ENCODE assay signal across 14 cellular contexts in the genomic region with DNA sequence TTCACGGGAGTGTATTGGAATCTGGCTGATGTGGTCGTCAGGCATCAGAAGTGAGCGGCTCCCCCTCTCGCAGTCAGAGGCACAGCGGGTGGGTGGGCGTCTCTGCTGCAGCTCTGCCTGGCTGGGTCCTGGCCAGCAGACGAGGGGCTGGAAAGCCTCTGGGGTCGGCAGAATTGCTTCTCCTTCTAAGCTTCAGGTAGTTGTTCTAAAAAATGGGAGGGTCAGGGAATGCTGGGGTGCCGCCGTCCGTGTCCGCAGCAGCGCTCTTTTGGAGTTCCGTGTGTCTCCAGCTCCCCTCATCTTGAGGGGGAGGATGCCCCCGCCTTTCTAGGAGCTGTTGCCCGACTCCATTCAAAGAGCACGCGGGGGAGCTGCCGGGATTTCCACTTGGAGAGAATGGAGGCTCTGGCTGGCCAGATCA.
DNase-seq lines count a peak whose midpoint lies in the region; ATAC-seq and TF ChIP-seq lines count a peak whose summit lies in the region.
"Had no signal": no experiment of that assay in that cellular context is flagged by ENCODE, and none has a peak within 500 bp of the region (broad histone marks: within the 10 kb centered on the region; RNA-seq: fewer than 3 reads in every experiment).

No MANE protein-coding gene starts in this region.

- H3K27ac Mint-ChIP-seq in T-helper 17 cell, result peak overlapping the region; percentile 24
- H3K27ac Mint-ChIP-seq in activated CD4-positive, alpha-beta T cell treated with anti-CD3 and anti-CD28 coated beads for 36 hours, result no peak overlapping the region

- no peaks in the 10 kb centered on the region for H3K36me3 Mint-ChIP-seq in T-helper 17 cell (ENCODE audit: low read depth)
- H3K36me3 Mint-ChIP-seq in activated CD4-positive, alpha-beta T cell treated with anti-CD3 and anti-CD28 coated beads for 36 hours (ENCODE audit: low read depth), result no peaks in the 10 kb centered on the region
- H3K36me3 Mint-ChIP-seq: CD4-positive, alpha-beta memory T cell had no signal

- H2BK15ac ChIP-seq in neuronal stem cell (ENCODE audit: low read length), result no peak overlapping the region

- no peaks in the 10 kb centered on the region for H3K9me3 Mint-ChIP-seq in activated CD4-positive, alpha-beta T cell treated with anti-CD3 and anti-CD28 coated beads for 36 hours (ENCODE audit: low read depth)
- H3K9me3 Mint-ChIP-seq: CD4-positive, alpha-beta memory T cell had no signal

- peaks cover 4 to 33% of the 10 kb centered on the region in 2 donors for H3K36me3 ChIP-seq in neuronal stem cell (replicated peaks in 1 of 2; ENCODE audit: control insufficient read depth in 2 of 2, insufficient read depth in 2 of 2, low read length in 2 of 2)
- no peaks in the 10 kb centered on the region for H3K36me3 ChIP-seq in transverse colon

- H2BK5ac ChIP-seq in neuronal stem cell (ENCODE audit: low read length), result no peak overlapping the region

- no CpG with 5 or more reads among the region's 19 CpGs for WGBS in neuronal stem cell (ENCODE audit: extremely low coverage in 2 of 2, insufficient read length in 2 of 2, insufficient replicate concordance in 1 of 2), 2 donors
- WGBS in transverse colon (ENCODE audit: low coverage in 1 of 2), 2 donors, result 72% methylated on average over 19 of the region's 19 CpGs; no CpG with 5 or more reads in 1 of the 2 donors

- H2AK5ac ChIP-seq in neuronal stem cell (ENCODE audit: low read depth, low read length), result peak overlapping the region; percentile 53

- no peak overlapping the region for H2BK120ac ChIP-seq in neuronal stem cell (ENCODE audit: low read depth, low read length)

- POLR2A ChIA-PET in activated CD4-positive, alpha-beta T cell treated with anti-CD3 and anti-CD28 coated beads for 36 hours (lab: Charles Lee), result interaction anchor here (0.6 kb wide), 1 partner anchor 48 kb away, joined by 3 read pairs; no protein-coding TSS in a partner anchor

- TF ChIP-seq POLR2A in transverse colon (IDR thresholded peaks at IDR 0.05), result no peak

- no peak overlapping the region for H3K4ac ChIP-seq in neuronal stem cell (ENCODE audit: low read length)

- no peak overlapping the region for H3K9ac ChIP-seq in neuronal stem cell (ENCODE audit: low read depth, low read length, poor library complexity)

- H3K4me3 ChIP-seq in fibroblast of villous mesenchyme (ENCODE audit: low read depth, low read length) (peak overlapping the region; percentile 7), neuronal stem cell (ENCODE audit: low read length in 2 of 2) (peak overlapping the region in 1 of 2 donors; percentile 41), transverse colon (no peak overlapping the region)

- ATAC-seq in T-helper 17 cell, result no peak
- ATAC-seq in activated CD4-positive, alpha-beta T cell treated with anti-CD3 and anti-CD28 coated beads for 36 hours, result no peak
- no peak for ATAC-seq in HG02571 (IDR thresholded peaks at IDR 0.05; ENCODE audit: unreplicated experiment)

- no peak overlapping the region for H2AFZ ChIP-seq in neuronal stem cell (ENCODE audit: low read length)

- H3K27me3 Mint-ChIP-seq in T-helper 17 cell, result peaks cover 60% of the 10 kb centered on the region
- peaks cover 22% of the 10 kb centered on the region for H3K27me3 Mint-ChIP-seq in activated CD4-positive, alpha-beta T cell treated with anti-CD3 and anti-CD28 coated beads for 36 hours

- H3K23ac ChIP-seq in neuronal stem cell (ENCODE audit: low read depth, low read length, poor library complexity), result no peak overlapping the region

- H3K4me3 Mint-ChIP-seq in T-helper 17 cell, result peak overlapping the region; percentile 33
- H3K4me3 Mint-ChIP-seq in activated CD4-positive, alpha-beta T cell treated with anti-CD3 and anti-CD28 coated beads for 36 hours, result no peak overlapping the region

- H3K27ac ChIP-seq in neuronal stem cell (replicated peaks; ENCODE audit: low read length) (no peak overlapping the region), transverse colon (no peak overlapping the region)
- H3K27ac ChIP-seq: VCaP had no signal

- no peak overlapping the region for H3K14ac ChIP-seq in neuronal stem cell (ENCODE audit: low read length)

- no peak overlapping the region for H2BK12ac ChIP-seq in neuronal stem cell (ENCODE audit: low read length)

- in situ Hi-C loops in transverse colon (cut with MboI; ENCODE audit: low pct_ligation_motif_present in 1 of 4, low pct_unique_long_range_greater_than_20kb in 1 of 4, low sequenced_read_pairs in 3 of 4), result no loop called here

- no peak overlapping the region for H4K8ac ChIP-seq in neuronal stem cell (ENCODE audit: low read depth, low read length)

- CTCF ChIA-PET in activated CD4-positive, alpha-beta T cell treated with anti-CD3 and anti-CD28 coated beads for 36 hours (lab: Charles Lee), result interaction anchor here (0.8 to 1.4 kb wide), 3 partner anchors 21 to 172 kb away, joined by 3 to 4 read pairs (median 3); no protein-coding TSS in a partner anchor

- no peaks in the 10 kb centered on the region for H3K9me3 ChIP-seq in T-helper 17 cell (ENCODE audit: control insufficient read depth, low read length, poor library complexity, severe bottlenecking)
- peaks cover 5 to 9% of the 10 kb centered on the region in 2 donors for H3K9me3 ChIP-seq in neuronal stem cell (replicated peaks in 1 of 2; ENCODE audit: control insufficient read depth in 2 of 2, insufficient read depth in 1 of 2, low read depth in 1 of 2, low read length in 2 of 2)
- no peaks in the 10 kb centered on the region for H3K9me3 ChIP-seq in transverse colon

- H3K27me3 ChIP-seq in neuronal stem cell (ENCODE audit: control insufficient read depth in 3 of 3, insufficient read depth in 3 of 3, low read depth in 1 of 3, low read length in 3 of 3) (peaks cover 0 to 5% (median 0%) of the 10 kb centered on the region in 3 experiments), transverse colon (no peaks in the 10 kb centered on the region)

- peak overlapping the region; percentile 66 for H3K4me2 ChIP-seq in neuronal stem cell (ENCODE audit: insufficient read depth, low read length, poor library complexity, severe bottlenecking)

- H3K18ac ChIP-seq in neuronal stem cell (ENCODE audit: low read length), result peak overlapping the region; percentile 78

- peaks cover 38% of the 10 kb centered on the region for H3K4me1 Mint-ChIP-seq in T-helper 17 cell
- H3K4me1 Mint-ChIP-seq in activated CD4-positive, alpha-beta T cell treated with anti-CD3 and anti-CD28 coated beads for 36 hours, result peaks cover 52% of the 10 kb centered on the region

- H3K79me1 ChIP-seq in neuronal stem cell (ENCODE audit: low read depth, low read length), result peaks cover 12% of the 10 kb centered on the region

- intact Hi-C loops in activated CD4-positive, alpha-beta T cell treated with anti-CD3 and anti-CD28 coated beads for 36 hours (cut with DNase I, micrococcal nuclease), result no loop called here
- intact Hi-C loops in transverse colon (cut with DNase I; ENCODE audit: low total_unique reads), result no loop called here

- DNase-seq in GM10266 (ENCODE audit: extremely low spot score) (peak; percentile 8), T-helper 17 cell (no peak), fibroblast of villous mesenchyme (ENCODE audit: low read depth) (peak; percentile 21), neuronal stem cell (ENCODE audit: low spot score) (no peak), NCI-H1092 (lab: John Stamatoyannopoulos, UW) (no peak), transverse colon (no peak)
- no peak for DNase-seq in activated CD4-positive, alpha-beta T cell treated with anti-CD3 and anti-CD28 coated beads for 36 hours
- DNase-seq: CD4-positive, alpha-beta memory T cell; KG1; NCI-H187; NCI-H748 treated with DMSO at 0.1 percent for 48 hours; SHP77 treated with DMSO at 0.1 percent for 48 hours had no signal

- TF ChIP-seq EP300 in transverse colon (IDR thresholded peaks at IDR 0.05; ENCODE audit: low read depth), result no peak

- TF ChIP-seq CTCF in GM10266 (IDR thresholded peaks at IDR 0.05; ENCODE audit: control insufficient read depth, insufficient read depth, low read depth, missing control alignments) (no peak), fibroblast of villous mesenchyme (IDR thresholded peaks at IDR 0.05; ENCODE audit: insufficient read depth, low read depth, low read length) (no peak), transverse colon (IDR thresholded peaks at IDR 0.05) (no peak)

- H3K4me1 ChIP-seq in neuronal stem cell (ENCODE audit: control insufficient read depth in 2 of 2, insufficient read depth in 1 of 2, low read depth in 1 of 2, low read length in 2 of 2) (peaks cover 40 to 56% of the 10 kb centered on the region in 2 donors), transverse colon (peaks cover 9 to 20% (median 14%) of the 10 kb centered on the region in 4 donors)

- no peak overlapping the region for H4K91ac ChIP-seq in neuronal stem cell (ENCODE audit: low read depth, low read length, poor library complexity)

Comparison
In these comparisons a context has a peak if more than half of its experiments do, and no peak if none do; other contexts are left out.
1. DNase-seq: peak in GM10266 (single experiment) and fibroblast of villous mesenchyme (single experiment); none in T-helper 17 cell (0 of 3), neuronal stem cell (single experiment), activated CD4-positive, alpha-beta T cell treated with anti-CD3 and anti-CD28 coated beads for 36 hours (single experiment), NCI-H1092 (single experiment) and transverse colon (single experiment).